9 cellular contexts compared by ENCODE assay signal in the genomic region with DNA sequence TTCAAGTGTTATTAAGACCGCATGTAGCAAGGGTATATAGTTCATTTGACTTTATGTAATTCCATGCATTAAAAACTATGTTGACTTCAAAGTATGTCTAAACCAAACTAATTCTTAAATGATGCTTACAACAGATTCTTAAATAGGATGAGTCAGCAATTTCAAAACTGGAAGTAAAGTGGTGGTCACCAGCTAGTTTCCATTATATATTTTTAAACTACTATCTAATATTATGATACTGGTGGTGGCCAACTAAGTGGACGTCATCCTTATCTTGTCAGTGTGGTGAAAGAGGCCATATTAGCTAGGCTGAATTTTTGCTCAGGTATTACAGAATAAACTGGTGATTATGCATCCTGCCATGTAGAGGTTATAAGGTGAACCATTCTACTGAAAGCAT. TPM values are rescaled to one million over a fixed set of nuclear protein-coding genes. Genes with fewer than 3 reads are reported as not detected.
A peak's percentile ranks its signal among the peaks of the same experiment; 100 is the strongest.
DNase-seq lines count a peak whose midpoint lies in the region; ATAC-seq and TF ChIP-seq lines count a peak whose summit lies in the region.
"Had no signal": no experiment of that assay in that cellular context is flagged by ENCODE, and none has a peak within 500 bp of the region (broad histone marks: within the 10 kb centered on the region; RNA-seq: fewer than 3 reads in every experiment).

No MANE protein-coding gene starts in this region.

- BruUV-seq in PC-9 (replicated peaks; lab: Mats Ljungman, UMichigan), result no TSS peak

- H3K27me3 ChIP-seq in PC-9 (ENCODE audit: insufficient read depth, low read depth) (no peaks in the 10 kb centered on the region), subcutaneous abdominal adipose tissue (ENCODE audit: control insufficient read depth in 5 of 5, insufficient read depth in 4 of 5, low read length in 5 of 5) (no peaks in the 10 kb centered on the region)

- peaks cover 5% of the 10 kb centered on the region; the same call in 1 of the 2 replicates for H3F3A ChIP-seq in PC-9 (ENCODE audit: insufficient read depth, low read depth)

- H3K4me1 ChIP-seq in PC-9 (replicated peaks; ENCODE audit: insufficient read depth) (peaks cover 22% of the 10 kb centered on the region), subcutaneous abdominal adipose tissue (ENCODE audit: control insufficient read depth in 5 of 5, insufficient read depth in 5 of 5, low read length in 5 of 5) (peaks cover 0 to 30% (median 21%) of the 10 kb centered on the region in 5 donors)

- H3K27me3 Mint-ChIP-seq in activated CD4-positive, alpha-beta T cell treated with anti-CD3 and anti-CD28 coated beads for 36 hours, result peaks cover 21% of the 10 kb centered on the region

- H2AFZ ChIP-seq in PC-9, result peak overlapping the region; percentile 91

- no peak overlapping the region for H3K27ac Mint-ChIP-seq in activated CD4-positive, alpha-beta T cell treated with anti-CD3 and anti-CD28 coated beads for 36 hours

- no peaks in the 10 kb centered on the region for H3K9me2 ChIP-seq in PC-9 (ENCODE audit: insufficient read depth)

- no peak for ATAC-seq in activated CD4-positive, alpha-beta T cell treated with anti-CD3 and anti-CD28 coated beads for 36 hours
- no peak for ATAC-seq in HG02571 (IDR thresholded peaks at IDR 0.05; ENCODE audit: unreplicated experiment)

- H3K27ac ChIP-seq in PC-9 (peak overlapping the region; percentile 43), subcutaneous abdominal adipose tissue (ENCODE audit: low read depth, low read length) (peak overlapping the region; percentile 71)
- H3K27ac ChIP-seq: C4-2B had no signal

- H3K4me2 ChIP-seq in PC-9, result peak overlapping the region; percentile 79

- H3K79me2 ChIP-seq in PC-9 (ENCODE audit: low read depth), result peaks cover 9% of the 10 kb centered on the region; the same call in 1 of the 2 replicates

- peaks cover 18% of the 10 kb centered on the region for H3K4me1 Mint-ChIP-seq in activated CD4-positive, alpha-beta T cell treated with anti-CD3 and anti-CD28 coated beads for 36 hours

- no peaks in the 10 kb centered on the region for H3K36me3 Mint-ChIP-seq in activated CD4-positive, alpha-beta T cell treated with anti-CD3 and anti-CD28 coated beads for 36 hours (ENCODE audit: low read depth)

- intact Hi-C loops in activated CD4-positive, alpha-beta T cell treated with anti-CD3 and anti-CD28 coated beads for 36 hours (cut with DNase I, micrococcal nuclease), result loop anchor here (2.0 to 10.0 kb wide), 6 partner anchors 67 to 1875 kb away; partner anchors contain the start of genes ZNF330 (in 2 of the 2), INPP4B (in 1 of the 2), SMARCA5 (in 1 of the 2) and USP38 (in 1 of the 2)
- intact Hi-C loops in PC-9 (cut with micrococcal nuclease; ENCODE audit: unreplicated experiment), result loop anchor here (5.0 kb wide), 1 partner anchor 260 kb away; no protein-coding TSS in a partner anchor

- H4K20me1 ChIP-seq in PC-9 (ENCODE audit: insufficient read depth), result no peaks in the 10 kb centered on the region

- no peak overlapping the region for H3K9ac ChIP-seq in subcutaneous abdominal adipose tissue (ENCODE audit: low read length in 5 of 5)

- TF ChIP-seq CTCF in PC-9 (conservative IDR thresholded peaks at IDR 0.05) (no peak), fibroblast of the aortic adventitia (IDR thresholded peaks at IDR 0.05; ENCODE audit: insufficient read depth, low read length) (no peak)

- H3K9me3 Mint-ChIP-seq in activated CD4-positive, alpha-beta T cell treated with anti-CD3 and anti-CD28 coated beads for 36 hours (ENCODE audit: low read depth), result no peaks in the 10 kb centered on the region

- H3K9me3 ChIP-seq in PC-9 (ENCODE audit: insufficient read depth, low read depth) (no peaks in the 10 kb centered on the region), subcutaneous abdominal adipose tissue (ENCODE audit: control insufficient read depth in 5 of 5, low read length in 5 of 5) (no peaks in the 10 kb centered on the region)

- peak overlapping the region; percentile 86 for H3K4me3 Mint-ChIP-seq in activated CD4-positive, alpha-beta T cell treated with anti-CD3 and anti-CD28 coated beads for 36 hours

- no peak for DNase-seq in activated CD4-positive, alpha-beta T cell treated with anti-CD3 and anti-CD28 coated beads for 36 hours
- no peak for DNase-seq in activated CD4-positive, alpha-beta T cell treated with anti-CD3 and anti-CD28 coated beads for 1 hour
- DNase-seq in PC-9, result no peak
- peak; percentile 31 for DNase-seq in fibroblast of the aortic adventitia (ENCODE audit: low read depth)
- no peak for DNase-seq in NCI-H2081 (lab: John Stamatoyannopoulos, UW)
- DNase-seq in effector CD4-positive, alpha-beta T cell, result no peak

- H3K4me3 ChIP-seq in PC-9 (peak overlapping the region; percentile 80), fibroblast of the aortic adventitia (ENCODE audit: low read depth, low read length) (peak overlapping the region; percentile 82), subcutaneous abdominal adipose tissue (ENCODE audit: low read depth in 1 of 5, low read length in 5 of 5) (peak overlapping the region in 4 of 5 donors; percentile 83 to 93 (median 92))

- H3K36me3 ChIP-seq in PC-9 (ENCODE audit: low read depth), result no peaks in the 10 kb centered on the region
- H3K36me3 ChIP-seq in subcutaneous abdominal adipose tissue (ENCODE audit: control insufficient read depth in 5 of 5, insufficient read depth in 5 of 5, low read length in 5 of 5), result no peaks in the 10 kb centered on the region

- POLR2A ChIA-PET in activated CD4-positive, alpha-beta T cell treated with anti-CD3 and anti-CD28 coated beads for 36 hours (lab: Charles Lee), result no interaction called here
- POLR2A ChIA-PET in PC-9 (lab: Charles Lee; ENCODE audit: unreplicated experiment), result no interaction called here

- CTCF ChIA-PET in activated CD4-positive, alpha-beta T cell treated with anti-CD3 and anti-CD28 coated beads for 36 hours (lab: Charles Lee), result interaction anchor here (0.5 to 0.6 kb wide), 3 partner anchors 9 to 504 kb away, joined by 3 to 6 read pairs (median 3); partner anchors contain the start of gene RNF150
- CTCF ChIA-PET in PC-9 (lab: Charles Lee), result no interaction called here

RNA-seq across cellular contexts. Expression of gene IL15, which starts 1.2 kb away (rescaled TPM):
- total RNA-seq in activated CD4-positive, alpha-beta T cell treated with anti-CD3 and anti-CD28 coated beads for 36 hours, result 1 to 10 TPM in 1 of 2 experiments, under 1 TPM in 1; 0.37 to 1.1 TPM
- total RNA-seq in PC-9 (2021), result 4.2 and 4.8 TPM in 2 replicates
- 2.3 TPM in 2 replicates for total RNA-seq in fibroblast of the aortic adventitia (ENCODE audit: low replicate concordance)
